ENCODE assay signal across 8 cellular contexts in the genomic region with DNA sequence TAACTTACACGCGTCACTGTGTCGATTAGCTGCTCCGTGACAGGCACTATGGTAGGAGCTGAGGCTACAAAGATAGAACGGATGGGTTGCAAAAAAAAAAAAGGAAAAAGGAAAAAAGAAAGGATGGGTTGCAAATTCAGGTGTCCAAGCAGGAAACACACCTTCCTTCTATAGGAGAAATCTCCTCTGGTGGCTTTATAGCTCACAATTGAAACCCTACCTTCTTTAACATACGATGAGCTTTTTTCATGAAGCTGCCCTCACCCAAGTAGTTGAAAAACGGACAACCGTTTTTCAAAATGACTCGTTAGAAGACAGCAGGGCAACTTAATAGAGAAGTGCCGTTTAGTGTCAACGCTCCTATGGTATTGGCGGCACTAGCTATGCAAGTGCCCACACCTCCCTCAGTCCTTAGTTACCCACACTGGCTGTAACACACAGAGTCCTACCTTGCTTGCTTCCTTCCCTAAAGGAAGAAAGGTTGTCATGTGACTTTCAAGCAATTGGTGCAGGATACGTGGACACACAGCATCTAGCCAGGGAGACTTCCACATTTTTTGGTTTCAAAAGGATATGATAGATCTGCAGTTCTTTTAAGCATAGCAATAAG. TPM values are rescaled to one million over a fixed set of nuclear protein-coding genes. Genes with fewer than 3 reads are reported as not detected.
DNase-seq lines count a peak whose midpoint lies in the region; ATAC-seq and TF ChIP-seq lines count a peak whose summit lies in the region.

No MANE protein-coding gene starts in this region.

- WGBS in ovary, 3 donors, result 0 to 1% (median 1%) methylated on average over 13 of the region's 13 CpGs

- H3K9me3 ChIP-seq in cardiac muscle cell (ENCODE audit: low read depth) (no peaks in the 10 kb centered on the region), ovary (no peaks in the 10 kb centered on the region)

- intact Hi-C loops in ovary (cut with DNase I), result no loop called here

- H3K27me3 Mint-ChIP-seq in activated naive CD8-positive, alpha-beta T cell, result no peaks in the 10 kb centered on the region

- H3K4me3 Mint-ChIP-seq in activated naive CD8-positive, alpha-beta T cell, result peak overlapping the region; percentile 94

- peak overlapping the region; percentile 100 for H3K27ac ChIP-seq in cardiac muscle cell
- H3K27ac ChIP-seq in ovary, result peak overlapping the region; percentile 86 to 97

- H3K4me1 ChIP-seq in cardiac muscle cell (ENCODE audit: low read depth) (peaks cover 12% of the 10 kb centered on the region), ovary (ENCODE audit: insufficient read depth) (peaks cover 8% of the 10 kb centered on the region)

- ATAC-seq in HG03521 (IDR thresholded peaks at IDR 0.05; ENCODE audit: unreplicated experiment), result no peak

- no peak for TF ChIP-seq POLR2A in ovary (IDR thresholded peaks at IDR 0.05)

- peak overlapping the region; percentile 99 for H3K27ac Mint-ChIP-seq in activated naive CD8-positive, alpha-beta T cell

- DNase-seq in NCI-H82 (lab: John Stamatoyannopoulos, UW), result peak; percentile 37
- DNase-seq in NCI-H82 treated with DMSO at 0.1 percent for 48 hours (lab: John Stamatoyannopoulos, UW; ENCODE audit: unreplicated experiment), result no peak
- peak; percentile 69 for DNase-seq in HCEC 1CT
- peak; percentile 72 for DNase-seq in NCI-H2227 (lab: John Stamatoyannopoulos, UW; ENCODE audit: unreplicated experiment)
- DNase-seq in cardiac muscle cell (ENCODE audit: low read depth in 1 of 2, low spot score in 1 of 2), result peak; percentile 12 to 32
- no peak for DNase-seq in ovary

- H3K4me1 Mint-ChIP-seq in activated naive CD8-positive, alpha-beta T cell (ENCODE audit: low read depth), result peaks cover 41% of the 10 kb centered on the region

- TF ChIP-seq CTCF in cardiac muscle cell (IDR thresholded peaks at IDR 0.05; ENCODE audit: low read depth, low read length) (no peak), ovary (IDR thresholded peaks at IDR 0.05) (no peak)

- H3K9me3 Mint-ChIP-seq in activated naive CD8-positive, alpha-beta T cell (ENCODE audit: low read depth), result no peaks in the 10 kb centered on the region

- H3K36me3 Mint-ChIP-seq in activated naive CD8-positive, alpha-beta T cell, result peaks cover 6% of the 10 kb centered on the region

- H3K4me3 ChIP-seq in cardiac muscle cell (peak overlapping the region; percentile 77), ovary (peak overlapping the region; percentile 63)

- no peaks in the 10 kb centered on the region for H3K27me3 ChIP-seq in cardiac muscle cell
- no peaks in the 10 kb centered on the region for H3K27me3 ChIP-seq in ovary

- no peak for TF ChIP-seq EP300 in ovary (IDR thresholded peaks at IDR 0.05)

- H3K36me3 ChIP-seq in cardiac muscle cell, result no peaks in the 10 kb centered on the region
- no peaks in the 10 kb centered on the region for H3K36me3 ChIP-seq in ovary

RNA-seq across cellular contexts. Expression of a gene that starts 0.7 kb away (rescaled TPM):
- 7.3 and 10.8 TPM in 2 replicates for total RNA-seq in cardiac muscle cell
- polyA plus RNA-seq in cardiac muscle cell, result 40.8 and 46.1 TPM in 2 replicates
- 10 to 100 TPM; 19.3 to 63.8 (median 51.3) TPM for total RNA-seq in ovary
- 10 to 100 TPM in 1 of 2 donors, 1 to 10 TPM in 1; 7.3 to 13.3 TPM for polyA plus RNA-seq in ovary

Comparison
In these comparisons a context has a peak if more than half of its experiments do, and no peak if none do; other contexts are left out.
1. DNase-seq: peak in NCI-H82 (single experiment), HCEC 1CT (single experiment), NCI-H2227 (single experiment) and cardiac muscle cell (2 of 2); none in NCI-H82 treated with DMSO at 0.1 percent for 48 hours (single experiment) and ovary (0 of 5).